In the genomic region with DNA sequence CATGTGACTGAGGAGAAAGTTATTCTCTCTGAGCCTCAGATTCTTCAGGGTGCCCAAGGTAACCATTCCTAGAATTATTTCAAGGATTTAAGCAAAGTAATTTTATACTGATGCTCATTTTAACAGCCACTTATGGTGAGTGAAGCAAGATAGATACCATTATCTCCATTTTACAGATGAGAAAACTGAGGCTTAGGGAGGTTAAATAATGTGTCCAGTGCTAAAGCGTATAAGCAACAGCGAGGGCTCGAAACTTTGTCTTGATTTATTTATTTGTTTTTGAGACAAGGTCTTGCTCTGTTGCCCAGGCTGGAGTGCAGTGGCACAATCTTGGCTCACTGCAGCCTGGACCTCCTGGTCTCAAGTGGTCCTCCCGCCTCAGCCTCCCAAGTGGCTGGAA, we compare ENCODE assay signal across 22 cellular contexts. TPM values are rescaled to one million over a fixed set of nuclear protein-coding genes. Genes with fewer than 3 reads are reported as not detected.
DNase-seq lines count a peak whose midpoint lies in the region; ATAC-seq, FAIRE-seq and TF ChIP-seq lines count a peak whose summit lies in the region.
"Had no signal": no experiment of that assay in that cellular context is flagged by ENCODE, and none has a peak within 500 bp of the region (broad histone marks: within the 10 kb centered on the region; RNA-seq: fewer than 3 reads in every experiment).

No MANE protein-coding gene starts in this region.

- no peak overlapping the region for H3K27ac ChIP-seq in K562 (ENCODE audit: extremely low read depth, low read depth, low read length)
- H3K27ac ChIP-seq in upper lobe of right lung: no peak overlapping the region
- H3K27ac ChIP-seq: BLaER1 had no signal

- H3K4me3 ChIP-seq in K562 (no peak overlapping the region), upper lobe of right lung (no peak overlapping the region)
- H3K4me3 ChIP-seq: BLaER1 had no signal

- TF ChIP-seq RAD21 in K562 (CRISPR knock-in tag; conservative IDR thresholded peaks at IDR 0.05 in 1 of 2, IDR thresholded peaks at IDR 0.05 in 1 of 2): no peak

- intact Hi-C loops in K562 (cut with micrococcal nuclease) (no loop called here), upper lobe of right lung (cut with DNase I) (no loop called here)

- H3K9me1 ChIP-seq in K562 (ENCODE audit: control insufficient read depth, insufficient read depth, low read length): no peaks in the 10 kb centered on the region

- CTCF ChIA-PET in K562 (lab: Yijun Ruan, JAX; ENCODE audit: low intra/inter-chr PET ratio): no interaction called here

- BruUV-seq in K562 (replicated peaks; lab: Mats Ljungman, UMichigan): no TSS peak

- no peak for FAIRE-seq in K562 (lab: Jason Lieb, UNC)
- FAIRE-seq: A204.1, D721Med, G401.6, GM12891, GM18507 had no signal

- H3K36me3 ChIP-seq in K562 (ENCODE audit: control insufficient read depth, insufficient read depth, low read length) (no peaks in the 10 kb centered on the region), upper lobe of right lung (no peaks in the 10 kb centered on the region)
- H3K36me3 ChIP-seq: BE2C, BLaER1 had no signal

- H3K79me2 ChIP-seq in K562 (ENCODE audit: control insufficient read depth, insufficient read depth, low read length): no peaks in the 10 kb centered on the region

- H2AFZ ChIP-seq in K562 (ENCODE audit: low read depth, low read length): no peak overlapping the region

- H3K4me2 ChIP-seq in K562 (ENCODE audit: insufficient read depth, low read length): no peak overlapping the region
- H3K4me2 ChIP-seq: BLaER1 had no signal

- no peak for DNase-seq in K562 (ENCODE audit: extremely low read depth in 1 of 4, low spot score in 3 of 4)
- DNase-seq in islet precursor cell: peak; percentile 9
- DNase-seq in upper lobe of right lung: peak; percentile 19
- no peak for DNase-seq in GM13977 (ENCODE audit: low spot score)
- DNase-seq: 8988T; ACHN; BE2C; C1 segment of cervical spinal cord; Caco-2; Calu3; CD4-positive, CD25-positive, alpha-beta regulatory T cell; CD8-positive, alpha-beta T cell; DMS79 treated with DMSO at 0.1 percent for 48 hours; GF-D8 had no signal

- WGBS in K562 (ENCODE audit: insufficient coverage, low coverage, missing lambda C conversion rate): 0% methylated on average over 4 of the region's 4 CpGs

- ATAC-seq in K562 (no peak), upper lobe of right lung (no peak), HG03159 (IDR thresholded peaks at IDR 0.05; ENCODE audit: unreplicated experiment) (no peak)
- ATAC-seq: CD8-positive, alpha-beta T cell had no signal

- H3K27me3 ChIP-seq in K562 (ENCODE audit: control insufficient read depth in 2 of 2, insufficient read depth in 2 of 2, low read length in 2 of 2) (peaks cover 2 to 25% of the 10 kb centered on the region in 2 experiments; a peak in 3 of 5 replicates), upper lobe of right lung (peaks cover 6% of the 10 kb centered on the region)
- H3K27me3 ChIP-seq: BLaER1 had no signal

- H3K4me1 ChIP-seq in K562 (replicated peaks in 1 of 2; ENCODE audit: control insufficient read depth in 2 of 2, insufficient read depth in 2 of 2, low read length in 2 of 2) (no peaks in the 10 kb centered on the region), upper lobe of right lung (no peaks in the 10 kb centered on the region)
- H3K4me1 ChIP-seq: BE2C, BLaER1, Caco-2 had no signal

- in situ Hi-C loops in K562 (cut with MboI): no loop called here
- in situ Hi-C loops in GM13977 (cut with MboI; ENCODE audit: low pct_unique_long_range_greater_than_20kb, low sequenced_read_pairs, unreplicated experiment): no loop called here

- no peaks in the 10 kb centered on the region for H3K9me3 ChIP-seq in K562 (replicated peaks; ENCODE audit: control insufficient read depth, insufficient read depth, low read depth, low read length)
- H3K9me3 ChIP-seq in upper lobe of right lung: no peaks in the 10 kb centered on the region
- H3K9me3 ChIP-seq: BE2C, BLaER1, Caco-2 had no signal

- H3K9ac ChIP-seq in K562 (ENCODE audit: insufficient read depth in 1 of 2, low read depth in 2 of 2, low read length in 2 of 2): no peak overlapping the region
- H3K9ac ChIP-seq: BLaER1 had no signal

- POLR2A ChIA-PET in K562 (lab: Yijun Ruan, JAX): no interaction called here

- TF ChIP-seq CTCF in K562 (IDR thresholded peaks at IDR 0.05 in 2 of 3, conservative IDR thresholded peaks at IDR 0.05 in 1 of 3; ENCODE audit: insufficient read depth in 2 of 3, low read depth in 1 of 3, low read length in 3 of 3) (no peak), upper lobe of right lung (IDR thresholded peaks at IDR 0.05) (no peak), GM13977 (IDR thresholded peaks at IDR 0.05; ENCODE audit: extremely low read depth, insufficient read depth, missing control alignments) (no peak)

- no peaks in the 10 kb centered on the region for H4K20me1 ChIP-seq in K562 (replicated peaks; ENCODE audit: control insufficient read depth, insufficient read depth, low read length)
- H4K20me1 ChIP-seq: BLaER1 had no signal

- no peak for TF ChIP-seq POLR2A in K562 (conservative IDR thresholded peaks at IDR 0.05)

- TF ChIP-seq EP300 in K562 (IDR thresholded peaks at IDR 0.05; ENCODE audit: low read length): no peak

TF ChIP-seq in K562, 482 proteins besides CTCF, POLR2A, EP300 and RAD21:
- TF ChIP-seq, protein P1, sequence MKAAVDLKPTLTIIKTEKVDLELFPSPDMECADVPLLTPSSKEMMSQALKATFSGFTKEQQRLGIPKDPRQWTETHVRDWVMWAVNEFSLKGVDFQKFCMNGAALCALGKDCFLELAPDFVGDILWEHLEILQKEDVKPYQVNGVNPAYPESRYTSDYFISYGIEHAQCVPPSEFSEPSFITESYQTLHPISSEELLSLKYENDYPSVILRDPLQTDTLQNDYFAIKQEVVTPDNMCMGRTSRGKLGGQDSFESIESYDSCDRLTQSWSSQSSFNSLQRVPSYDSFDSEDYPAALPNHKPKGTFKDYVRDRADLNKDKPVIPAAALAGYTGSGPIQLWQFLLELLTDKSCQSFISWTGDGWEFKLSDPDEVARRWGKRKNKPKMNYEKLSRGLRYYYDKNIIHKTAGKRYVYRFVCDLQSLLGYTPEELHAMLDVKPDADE (conservative IDR thresholded peaks at IDR 0.05; ENCODE audit: control insufficient read depth, low read depth, low read length): no peak
- no peak for TF ChIP-seq SRF (CRISPR knock-in tag; IDR thresholded peaks at IDR 0.05)
- no peak for TF ChIP-seq GABPB1 (CRISPR knock-in tag; IDR thresholded peaks at IDR 0.05)
- peak; percentile 54 for TF ChIP-seq RBM25 (IDR thresholded peaks at IDR 0.05; ENCODE audit: low read depth, low read length, severe bottlenecking)
- no peak for TF ChIP-seq HMGN3 (IDR thresholded peaks at IDR 0.05; ENCODE audit: borderline replicate concordance, extremely low read depth, insufficient read length, low read depth, low read length)
- TF ChIP-seq ZKSCAN8 (CRISPR knock-in tag; IDR thresholded peaks at IDR 0.05): no peak

RNA-seq across cellular contexts. Expression of a gene that starts 53.6 kb away (rescaled TPM):
- total RNA-seq in K562 (2011; cell fraction: chromatin; rRNA removed; ENCODE audit: low replicate concordance): not detected in 2 replicates
- total RNA-seq in K562 (2011; cell fraction: nucleolus; rRNA removed): not detected in 2 replicates
- total RNA-seq in K562 (2011; cell fraction: nucleoplasm; rRNA removed): not detected in 2 replicates
- total RNA-seq in K562 (2014; rRNA removed) (not detected in 2 replicates), K562 (2014; rRNA removed; fragmentation: Illumina TruSeq; extraction: Trizol) (not detected in 2 replicates), K562 (2015; rRNA removed; fragmentation: Illumina TruSeq; extraction: Trizol) (not detected in 2 replicates), K562 (2021) (not detected in 2 replicates), upper lobe of right lung (15.7 TPM)
- polyA plus RNA-seq in K562 (2011; rRNA removed) (not detected in 2 replicates), K562 (2014; fragmentation: Illumina TruSeq; extraction: Trizol) (not detected in 2 replicates), K562 (2014; fragmentation: Nextera tagmentation; extraction: Ambion mirVana) (not detected), K562 (2014; rRNA removed) (not detected in 2 replicates)
- polyA plus RNA-seq in K562 (2011; cell fraction: cytosol; rRNA removed): not detected in 2 replicates
- not detected in 2 replicates for polyA plus RNA-seq in K562 (2011; cell fraction: nucleus; rRNA removed)
- not detected in 2 replicates for polyA plus RNA-seq in K562 (2012)
- not detected in 2 replicates for polyA minus RNA-seq in K562 (2011; rRNA and poly(A)+ RNA removed)
- polyA minus RNA-seq in K562 (2011; cell fraction: cytosol; rRNA and poly(A)+ RNA removed): not detected in 2 replicates
- polyA minus RNA-seq in K562 (2011; cell fraction: nucleus; rRNA and poly(A)+ RNA removed): not detected in 2 replicates
- total RNA-seq: CD4-positive, CD25-positive, alpha-beta regulatory T cell; CD8-positive, alpha-beta T cell had no signal
- polyA plus RNA-seq: CD14-positive monocyte; CD4-positive, CD25-positive, alpha-beta regulatory T cell had no signal

Comparison
In these comparisons a context has a peak if more than half of its experiments do, and no peak if none do; other contexts are left out.
1. DNase-seq: peak in islet precursor cell (single experiment) and upper lobe of right lung (single experiment); none in K562 (0 of 4) and GM13977 (single experiment).
2. RNA of a gene that starts 53.6 kb away (total RNA-seq): 15.7 TPM in upper lobe of right lung (single experiment); not detected in K562; every median in the first group is over 10 times any median in the second.